ENCODE assay signal across 8 cellular contexts in genomic region chr17:7688808-7689316, GRCh38. TPM values are rescaled to one million over a fixed set of nuclear protein-coding genes. Genes with fewer than 3 reads are reported as not detected.
DNase-seq lines count a peak whose midpoint lies in the region; ATAC-seq and TF ChIP-seq lines count a peak whose summit lies in the region.

No MANE protein-coding gene starts in this region.

- intact Hi-C loops in adrenal gland (cut with DNase I): loop anchor here (5.0 to 10.0 kb wide), 2 partner anchors 54 to 57 kb away; partner anchors contain the start of gene SHBG (in 2 of the 2)

- H3K9me3 Mint-ChIP-seq in activated CD4-positive, alpha-beta T cell treated with anti-CD3 and anti-CD28 coated beads, Interleukin-2, amount 10 ng/mL, durations not matched to agents 7 days and 5 days: no peaks in the 10 kb centered on the region

- H3K9me3 ChIP-seq in adrenal gland (replicated peaks in 1 of 3) (no peaks in the 10 kb centered on the region), liver (ENCODE audit: control insufficient read depth in 4 of 4, low read length in 3 of 4) (no peaks in the 10 kb centered on the region), thymus (ENCODE audit: control insufficient read depth) (no peaks in the 10 kb centered on the region)

- H3K27me3 ChIP-seq in adrenal gland (no peaks in the 10 kb centered on the region), liver (ENCODE audit: control insufficient read depth in 4 of 4, insufficient read depth in 4 of 4, low read length in 3 of 4) (no peaks in the 10 kb centered on the region), thymus (ENCODE audit: control insufficient read depth, insufficient read depth) (no peaks in the 10 kb centered on the region)

- TF ChIP-seq RAD21 in liver (IDR thresholded peaks at IDR 0.05): no peak

- no peak for TF ChIP-seq POLR2A in adrenal gland (IDR thresholded peaks at IDR 0.05)

- H3K27ac ChIP-seq in adrenal gland: peak overlapping the region in 3 of 5 donors; percentile 29 to 98 (median 78)
- H3K27ac ChIP-seq in liver (ENCODE audit: low read depth in 1 of 2, low read length in 2 of 2): peak overlapping the region in 1 of 2 donors; percentile 29
- no peak overlapping the region for H3K27ac ChIP-seq in thymus (ENCODE audit: low read depth)

- CTCF ChIA-PET in activated CD4-positive, alpha-beta T cell treated with anti-CD3 and anti-CD28 coated beads, Interleukin-2, amount 10 ng/mL, durations not matched to agents 7 days and 5 days (lab: Charles Lee): interaction anchor here (0.5 to 3.4 kb wide), 28 partner anchors 10 to 555 kb away, joined by 3 to 18 read pairs (median 5); partner anchors contain the start of genes CD68, DNAH2, FXR2 and MPDU1

- peaks cover 25% of the 10 kb centered on the region for H3K36me3 Mint-ChIP-seq in activated CD4-positive, alpha-beta T cell treated with anti-CD3 and anti-CD28 coated beads, Interleukin-2, amount 10 ng/mL, durations not matched to agents 7 days and 5 days (ENCODE audit: low read depth)

- DNase-seq in activated CD4-positive, alpha-beta T cell treated with anti-CD3 and anti-CD28 coated beads, Interleukin-2, amount 10 ng/mL, durations not matched to agents 7 days and 5 days: no peak
- DNase-seq in activated CD4-positive, alpha-beta T cell treated with anti-CD3 and anti-CD28 coated beads for 1 hour: no peak
- DNase-seq in adrenal gland: peak in 1 of 7 donors; percentile 35
- DNase-seq in GM19238 (ENCODE audit: insufficient read length, low spot score): no peak
- no peak for DNase-seq in left lobe of liver (ENCODE audit: low spot score)

- no peak for TF ChIP-seq CTCF in adrenal gland (IDR thresholded peaks at IDR 0.05)
- TF ChIP-seq CTCF in liver (IDR thresholded peaks at IDR 0.05; ENCODE audit: low read depth, low read length, missing input control): no peak

- peak overlapping the region in 3 of 4 donors; percentile 29 to 83 (median 44) for H3K4me3 ChIP-seq in adrenal gland
- peak overlapping the region; percentile 9 to 83 (median 65) for H3K4me3 ChIP-seq in liver (ENCODE audit: low read depth in 1 of 3, low read length in 3 of 3)
- peak overlapping the region; percentile 93 for H3K4me3 ChIP-seq in thymus (ENCODE audit: low read length)

- H3K27me3 Mint-ChIP-seq in activated CD4-positive, alpha-beta T cell treated with anti-CD3 and anti-CD28 coated beads, Interleukin-2, amount 10 ng/mL, durations not matched to agents 7 days and 5 days: no peaks in the 10 kb centered on the region

- H3K9ac ChIP-seq in liver (ENCODE audit: low read depth in 1 of 2, low read length in 2 of 2): peak overlapping the region; percentile 8 to 69

- H3K36me3 ChIP-seq in adrenal gland (replicated peaks in 1 of 2) (no peaks in the 10 kb centered on the region), liver (ENCODE audit: control insufficient read depth in 4 of 4, insufficient read depth in 3 of 4, low read depth in 1 of 4, low read length in 3 of 4) (no peaks in the 10 kb centered on the region), thymus (ENCODE audit: control insufficient read depth, insufficient read depth) (no peaks in the 10 kb centered on the region)

- POLR2A ChIA-PET in activated CD4-positive, alpha-beta T cell treated with anti-CD3 and anti-CD28 coated beads, Interleukin-2, amount 10 ng/mL, durations not matched to agents 7 days and 5 days (lab: Charles Lee): no interaction called here

- peaks cover 42% of the 10 kb centered on the region for H3K4me1 Mint-ChIP-seq in activated CD4-positive, alpha-beta T cell treated with anti-CD3 and anti-CD28 coated beads, Interleukin-2, amount 10 ng/mL, durations not matched to agents 7 days and 5 days

- H3K27ac Mint-ChIP-seq in activated CD4-positive, alpha-beta T cell treated with anti-CD3 and anti-CD28 coated beads, Interleukin-2, amount 10 ng/mL, durations not matched to agents 7 days and 5 days: peak overlapping the region; percentile 100

- 11 to 17% (median 13%) methylated on average over 12 to 13 of the region's 13 CpGs for WGBS in adrenal gland, 4 donors
- WGBS in liver: 18% methylated on average over 13 of the region's 13 CpGs
- WGBS in thymus: 31% methylated on average over 13 of the region's 13 CpGs

- H3K4me1 ChIP-seq in adrenal gland (replicated peaks in 1 of 2) (peaks cover 5 to 26% of the 10 kb centered on the region in 2 donors), liver (ENCODE audit: control insufficient read depth in 4 of 4, insufficient read depth in 4 of 4, low read length in 3 of 4) (peaks cover 4 to 31% (median 24%) of the 10 kb centered on the region in 4 donors), thymus (ENCODE audit: control insufficient read depth, insufficient read depth, low read length) (peaks cover 4% of the 10 kb centered on the region)

- peak overlapping the region; percentile 92 for H3K4me3 Mint-ChIP-seq in activated CD4-positive, alpha-beta T cell treated with anti-CD3 and anti-CD28 coated beads, Interleukin-2, amount 10 ng/mL, durations not matched to agents 7 days and 5 days

- no peak for ATAC-seq in GM18517 (IDR thresholded peaks at IDR 0.05; ENCODE audit: unreplicated experiment)
- no peak for ATAC-seq in left lobe of liver

TF ChIP-seq in liver, 16 proteins besides CTCF, POLR2A, EP300 and RAD21 (continues in another document):
- TF ChIP-seq MAX (IDR thresholded peaks at IDR 0.05) (no peak), ZBTB33 (IDR thresholded peaks at IDR 0.05) (no peak), NR2F2 (IDR thresholded peaks at IDR 0.05) (no peak), HNF4A (conservative IDR thresholded peaks at IDR 0.05) (no peak), YY1 (IDR thresholded peaks at IDR 0.05) (no peak), EGR1 (IDR thresholded peaks at IDR 0.05; ENCODE audit: low read depth in 2 of 2) (no peak), GABPA (IDR thresholded peaks at IDR 0.05 in 1 of 2, conservative IDR thresholded peaks at IDR 0.05 in 1 of 2) (no peak), RXRA (IDR thresholded peaks at IDR 0.05) (no peak), SP1 (IDR thresholded peaks at IDR 0.05) (no peak), ATF3 (IDR thresholded peaks at IDR 0.05) (no peak), JUND (IDR thresholded peaks at IDR 0.05) (no peak), TAF1 (conservative IDR thresholded peaks at IDR 0.05) (no peak)

RNA-seq across cellular contexts. Expression of gene WRAP53, which starts 0.6 kb away (rescaled TPM):
- 10 to 100 TPM; 22.6 to 24.2 TPM for total RNA-seq in activated CD4-positive, alpha-beta T cell treated with anti-CD3 and anti-CD28 coated beads, Interleukin-2, amount 10 ng/mL, durations not matched to agents 7 days and 5 days
- total RNA-seq in adrenal gland (10 to 100 TPM in 1 of 8 donors, 1 to 10 TPM in 7; 3.4 to 15.3 (median 6.2) TPM), liver (1 to 10 TPM; 1.8 to 3.3 TPM), left lobe of liver (4.9 TPM)
- polyA plus RNA-seq in adrenal gland (10 to 100 TPM in 2 of 3 donors, 1 to 10 TPM in 1; 4.5 to 31.0 (median 21.1) TPM), liver (1 to 10 TPM; 2.3 to 3.0 TPM), thymus (14.2 TPM)

RNA-seq across cellular contexts. Expression of gene TP53, which starts 1.6 kb away (rescaled TPM):
- total RNA-seq in activated CD4-positive, alpha-beta T cell treated with anti-CD3 and anti-CD28 coated beads, Interleukin-2, amount 10 ng/mL, durations not matched to agents 7 days and 5 days: 100 to 1,000 TPM; 154 to 182 TPM
- total RNA-seq in adrenal gland (10 to 100 TPM; 25.8 to 85.9 (median 32.2) TPM), liver (10 to 100 TPM; 12.3 to 18.4 TPM), left lobe of liver (13.6 TPM)
- polyA plus RNA-seq in adrenal gland (10 to 100 TPM; 13.4 to 19.9 (median 17.4) TPM), liver (10 to 100 TPM in 1 of 2 donors, 1 to 10 TPM in 1; 8.3 to 13.0 TPM), thymus (31.9 TPM)

RNA-seq across cellular contexts. Expression of gene EFNB3, which starts 16.1 kb away (rescaled TPM):
- not detected for total RNA-seq in activated CD4-positive, alpha-beta T cell treated with anti-CD3 and anti-CD28 coated beads, Interleukin-2, amount 10 ng/mL, durations not matched to agents 7 days and 5 days
- total RNA-seq in adrenal gland: 1 to 10 TPM in 4 of 8 donors, under 1 TPM in 3, not detected in 1; 0.26 to 1.5 (median 1.1) TPM
- polyA plus RNA-seq in adrenal gland: 1 to 10 TPM in 2 of 3 donors, under 1 TPM in 1; 0.61 to 4.3 (median 1.2) TPM
- under 1 TPM; 0.33 to 0.50 TPM for total RNA-seq in liver
- under 1 TPM; 0.19 to 0.80 TPM for polyA plus RNA-seq in liver
- 0.52 TPM for polyA plus RNA-seq in thymus
- 0.63 TPM for total RNA-seq in left lobe of liver

RNA-seq across cellular contexts. Expression of gene DNAH2, which starts 28.7 kb away (rescaled TPM):
- total RNA-seq in activated CD4-positive, alpha-beta T cell treated with anti-CD3 and anti-CD28 coated beads, Interleukin-2, amount 10 ng/mL, durations not matched to agents 7 days and 5 days: not detected
- under 1 TPM; 0.04 to 0.26 (median 0.12) TPM for total RNA-seq in adrenal gland
- under 1 TPM; 0.02 to 0.08 (median 0.07) TPM for polyA plus RNA-seq in adrenal gland
- under 1 TPM; under 0.01 to 0.25 TPM for total RNA-seq in liver
- under 1 TPM; 0.03 to 0.07 TPM for polyA plus RNA-seq in liver
- 0.07 TPM for polyA plus RNA-seq in thymus
- total RNA-seq in left lobe of liver: 0.15 TPM

RNA-seq across cellular contexts. Expression of gene ATP1B2, which starts 38.1 kb away (rescaled TPM):
- total RNA-seq in activated CD4-positive, alpha-beta T cell treated with anti-CD3 and anti-CD28 coated beads, Interleukin-2, amount 10 ng/mL, durations not matched to agents 7 days and 5 days: under 1 TPM in 1 of 2 experiments, not detected in 1; 0.08 TPM
- total RNA-seq in adrenal gland (10 to 100 TPM in 5 of 8 donors, 1 to 10 TPM in 3; 1.2 to 32.6 (median 15.5) TPM), liver (1 to 10 TPM in 1 of 2 donors, under 1 TPM in 1; 0.33 to 8.3 TPM), left lobe of liver (1.3 TPM)
- polyA plus RNA-seq in adrenal gland (1 to 10 TPM; 7.9 to 9.2 (median 8.5) TPM), liver (1 to 10 TPM in 1 of 2 donors, under 1 TPM in 1; 0.53 to 3.4 TPM), thymus (1.3 TPM)
